Comparison of ENCODE assay signal across 1 cellular context in the genomic region with DNA sequence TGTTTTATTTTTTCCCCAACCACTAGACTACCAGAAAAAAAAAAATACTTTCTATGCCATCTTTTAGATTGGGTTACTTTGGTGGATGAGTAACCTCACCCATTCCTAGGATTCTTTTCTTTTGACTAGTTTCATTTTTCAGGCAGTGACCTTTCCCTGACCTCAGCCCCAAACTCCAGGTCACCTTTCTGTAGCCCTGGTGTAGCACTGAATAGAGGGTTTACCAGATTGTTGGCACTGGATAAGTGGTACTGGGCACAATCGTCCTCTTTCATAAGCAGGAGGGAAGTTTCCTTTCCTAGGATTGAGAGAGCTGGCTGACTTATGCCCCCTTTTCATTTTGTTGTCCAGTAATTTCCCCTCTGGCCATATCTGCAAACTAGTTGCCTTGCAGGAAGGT.
TF ChIP-seq lines count a peak whose summit lies in the region.

No MANE protein-coding gene starts in this region.

TF ChIP-seq in SK-N-SH, 30 proteins besides CTCF, POLR2A, EP300 and RAD21 (continued from another document):
- TF ChIP-seq, protein P1, sequence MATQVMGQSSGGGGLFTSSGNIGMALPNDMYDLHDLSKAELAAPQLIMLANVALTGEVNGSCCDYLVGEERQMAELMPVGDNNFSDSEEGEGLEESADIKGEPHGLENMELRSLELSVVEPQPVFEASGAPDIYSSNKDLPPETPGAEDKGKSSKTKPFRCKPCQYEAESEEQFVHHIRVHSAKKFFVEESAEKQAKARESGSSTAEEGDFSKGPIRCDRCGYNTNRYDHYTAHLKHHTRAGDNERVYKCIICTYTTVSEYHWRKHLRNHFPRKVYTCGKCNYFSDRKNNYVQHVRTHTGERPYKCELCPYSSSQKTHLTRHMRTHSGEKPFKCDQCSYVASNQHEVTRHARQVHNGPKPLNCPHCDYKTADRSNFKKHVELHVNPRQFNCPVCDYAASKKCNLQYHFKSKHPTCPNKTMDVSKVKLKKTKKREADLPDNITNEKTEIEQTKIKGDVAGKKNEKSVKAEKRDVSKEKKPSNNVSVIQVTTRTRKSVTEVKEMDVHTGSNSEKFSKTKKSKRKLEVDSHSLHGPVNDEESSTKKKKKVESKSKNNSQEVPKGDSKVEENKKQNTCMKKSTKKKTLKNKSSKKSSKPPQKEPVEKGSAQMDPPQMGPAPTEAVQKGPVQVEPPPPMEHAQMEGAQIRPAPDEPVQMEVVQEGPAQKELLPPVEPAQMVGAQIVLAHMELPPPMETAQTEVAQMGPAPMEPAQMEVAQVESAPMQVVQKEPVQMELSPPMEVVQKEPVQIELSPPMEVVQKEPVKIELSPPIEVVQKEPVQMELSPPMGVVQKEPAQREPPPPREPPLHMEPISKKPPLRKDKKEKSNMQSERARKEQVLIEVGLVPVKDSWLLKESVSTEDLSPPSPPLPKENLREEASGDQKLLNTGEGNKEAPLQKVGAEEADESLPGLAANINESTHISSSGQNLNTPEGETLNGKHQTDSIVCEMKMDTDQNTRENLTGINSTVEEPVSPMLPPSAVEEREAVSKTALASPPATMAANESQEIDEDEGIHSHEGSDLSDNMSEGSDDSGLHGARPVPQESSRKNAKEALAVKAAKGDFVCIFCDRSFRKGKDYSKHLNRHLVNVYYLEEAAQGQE (IDR thresholded peaks at IDR 0.05; ENCODE audit: low read depth, low read length), result no peak
